In genomic region chr19:29793116-29793727, GRCh38 we compare ENCODE assay signal across 2 cellular contexts.
TF ChIP-seq lines count a peak whose summit lies in the region.

No MANE protein-coding gene starts in this region.

TF ChIP-seq in A549, 52 proteins besides CTCF, POLR2A, EP300 and RAD21 (continued from another document):
- TF ChIP-seq CBX2 (IDR thresholded peaks at IDR 0.05; ENCODE audit: borderline replicate concordance, low read depth) (no peak), REST (IDR thresholded peaks at IDR 0.05) (no peak), ZNF302 (CRISPR knock-in tag; IDR thresholded peaks at IDR 0.05) (no peak), HMGXB4 (CRISPR knock-in tag; IDR thresholded peaks at IDR 0.05; ENCODE audit: borderline replicate concordance) (no peak), POLR2AphosphoS2 (conservative IDR thresholded peaks at IDR 0.05; ENCODE audit: low read length) (no peak), TP53 (CRISPR knock-in tag; IDR thresholded peaks at IDR 0.05) (no peak), PHF8 (IDR thresholded peaks at IDR 0.05; ENCODE audit: borderline replicate concordance, low read depth) (no peak), HOXA7 (CRISPR knock-in tag; IDR thresholded peaks at IDR 0.05) (no peak), EHF (CRISPR knock-in tag; IDR thresholded peaks at IDR 0.05) (no peak), ZFP36 (IDR thresholded peaks at IDR 0.05; ENCODE audit: borderline replicate concordance, partially characterized antibody) (no peak)

TF ChIP-seq in HepG2, 621 proteins besides CTCF, POLR2A, EP300 and RAD21:
- no peak for TF ChIP-seq TRAFD1 (CRISPR knock-in tag; IDR thresholded peaks at IDR 0.05; ENCODE audit: borderline replicate concordance)
- TF ChIP-seq ZHX1 (CRISPR knock-in tag; IDR thresholded peaks at IDR 0.05; ENCODE audit: low read depth): no peak
- no peak for TF ChIP-seq CREM (IDR thresholded peaks at IDR 0.05)
- TF ChIP-seq CREM (CRISPR knock-in tag; IDR thresholded peaks at IDR 0.05): no peak
- no peak for TF ChIP-seq HNF1B (CRISPR knock-in tag; IDR thresholded peaks at IDR 0.05)
- TF ChIP-seq CREB1 (IDR thresholded peaks at IDR 0.05): peak; percentile 52
- no peak for TF ChIP-seq CREB1 (CRISPR knock-in tag; IDR thresholded peaks at IDR 0.05)
- TF ChIP-seq FOXO4 (CRISPR knock-in tag; conservative IDR thresholded peaks at IDR 0.05): no peak
- TF ChIP-seq FOXJ3 (CRISPR knock-in tag; IDR thresholded peaks at IDR 0.05; ENCODE audit: borderline replicate concordance): no peak
